ENCODE assay signal across 8 cellular contexts in genomic region chr6:57317060-57317943, GRCh38. TPM values are rescaled to one million over a fixed set of nuclear protein-coding genes. Genes with fewer than 3 reads are reported as not detected.
A peak's percentile ranks its signal among the peaks of the same experiment; 100 is the strongest.
DNase-seq lines count a peak whose midpoint lies in the region; ATAC-seq and TF ChIP-seq lines count a peak whose summit lies in the region.

A gene with protein sequence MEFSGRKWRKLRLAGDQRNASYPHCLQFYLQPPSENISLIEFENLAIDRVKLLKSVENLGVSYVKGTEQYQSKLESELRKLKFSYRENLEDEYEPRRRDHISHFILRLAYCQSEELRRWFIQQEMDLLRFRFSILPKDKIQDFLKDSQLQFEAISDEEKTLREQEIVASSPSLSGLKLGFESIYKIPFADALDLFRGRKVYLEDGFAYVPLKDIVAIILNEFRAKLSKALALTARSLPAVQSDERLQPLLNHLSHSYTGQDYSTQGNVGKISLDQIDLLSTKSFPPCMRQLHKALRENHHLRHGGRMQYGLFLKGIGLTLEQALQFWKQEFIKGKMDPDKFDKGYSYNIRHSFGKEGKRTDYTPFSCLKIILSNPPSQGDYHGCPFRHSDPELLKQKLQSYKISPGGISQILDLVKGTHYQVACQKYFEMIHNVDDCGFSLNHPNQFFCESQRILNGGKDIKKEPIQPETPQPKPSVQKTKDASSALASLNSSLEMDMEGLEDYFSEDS (plus strand): TSS chr6:57317630. CDS start chr6:57318446, 816 bp downstream.

- H3K4me1 Mint-ChIP-seq in glutamatergic neuron (ENCODE audit: low read depth, unreplicated experiment), result peaks cover 7% of the 10 kb centered on the region

- peak within 1 kb of the TSS; percentile 91 to 100 for H3K27ac Mint-ChIP-seq in activated naive CD4-positive, alpha-beta T cell treated with anti-CD3 and anti-CD28 coated beads, Interleukin-2, amount 50 U/mL, for 72 hours
- H3K27ac Mint-ChIP-seq in glutamatergic neuron (ENCODE audit: unreplicated experiment), result peak within 1 kb of the TSS; percentile 84

- POLR2A ChIA-PET in GM10248 (lab: Yijun Ruan, JAX), result no interaction called here

- H3K27me3 Mint-ChIP-seq in glutamatergic neuron (ENCODE audit: unreplicated experiment), result peaks cover 3% of the 10 kb centered on the region

- peaks cover 0 to 10% of the 10 kb centered on the region in 2 donors for H3K9me3 Mint-ChIP-seq in activated naive CD4-positive, alpha-beta T cell treated with anti-CD3 and anti-CD28 coated beads, Interleukin-2, amount 50 U/mL, for 72 hours
- peaks cover 1% of the 10 kb centered on the region for H3K9me3 Mint-ChIP-seq in glutamatergic neuron (ENCODE audit: unreplicated experiment)

- no peak for TF ChIP-seq CTCF in GM10248 (IDR thresholded peaks at IDR 0.05; ENCODE audit: control extremely low read depth, extremely low read depth, low read depth, missing control alignments)
- TF ChIP-seq CTCF in glutamatergic neuron (IDR thresholded peaks at IDR 0.05; ENCODE audit: partially characterized antibody, unreplicated experiment), result no peak
- no peak for TF ChIP-seq CTCF in omental fat pad (IDR thresholded peaks at IDR 0.05)

- CTCF ChIA-PET in GM10248 (lab: Yijun Ruan, JAX), result interaction anchor here (0.8 to 4.8 kb wide), 27 partner anchors 8 to 634 kb away, joined by 3 to 101 read pairs (median 4); partner anchors contain the start of genes BAG2, BEND6 and RAB23

- H3K4me3 Mint-ChIP-seq in glutamatergic neuron (ENCODE audit: unreplicated experiment), result peak within 1 kb of the TSS; percentile 100

- H3K36me3 Mint-ChIP-seq in activated naive CD4-positive, alpha-beta T cell treated with anti-CD3 and anti-CD28 coated beads, Interleukin-2, amount 50 U/mL, for 72 hours, result peaks cover 41 to 42% of the 10 kb centered on the region in 2 donors
- H3K36me3 Mint-ChIP-seq in glutamatergic neuron (ENCODE audit: unreplicated experiment), result no peaks in the 10 kb centered on the region

- DNase-seq in GM10248 (ENCODE audit: extremely low spot score), result peak; percentile 86
- DNase-seq in NCI-H1092 (lab: John Stamatoyannopoulos, UW), result peak; percentile 60
- DNase-seq in SKM-1 treated with dmso at 0.1 percent for 144 hours (lab: John Stamatoyannopoulos, UW; ENCODE audit: unreplicated experiment), result peak; percentile 84
- DNase-seq in activated naive CD4-positive, alpha-beta T cell treated with anti-CD3 and anti-CD28 coated beads, Interleukin-2, amount 50 U/mL, for 72 hours (ENCODE audit: low spot score in 2 of 2), result peak; percentile 81 to 88
- DNase-seq in glutamatergic neuron, result peak; percentile 85
- peak; percentile 54 for DNase-seq in omental fat pad (ENCODE audit: low spot score)

- ATAC-seq in HG02588 (IDR thresholded peaks at IDR 0.05; ENCODE audit: unreplicated experiment), result peak; percentile 88
- peak; percentile 90 to 96 for ATAC-seq in activated naive CD4-positive, alpha-beta T cell treated with anti-CD3 and anti-CD28 coated beads, Interleukin-2, amount 50 U/mL, for 72 hours
- ATAC-seq in omental fat pad (ENCODE audit: low FRiP score), result peak; percentile 81

- H3K27ac ChIP-seq in temporal lobe (ENCODE audit: low read depth, low read length), result peak within 1 kb of the TSS; percentile 36

RNA-seq across cellular contexts. Expression of the gene that starts here (rescaled TPM):
- 10 to 100 TPM; 45.5 to 67.6 TPM for total RNA-seq in activated naive CD4-positive, alpha-beta T cell treated with anti-CD3 and anti-CD28 coated beads, Interleukin-2, amount 50 U/mL, for 72 hours
- total RNA-seq in glutamatergic neuron (ENCODE audit: unreplicated experiment) (15.3 TPM), omental fat pad (10 to 100 TPM in 1 of 4 donors, 1 to 10 TPM in 3; 5.6 to 19.5 (median 6.9) TPM), temporal lobe (14.3 TPM)

Comparison
In these comparisons a context has a peak if more than half of its experiments do, and no peak if none do; other contexts are left out.
1. Peak in every context shown above with its lines: DNase-seq, ATAC-seq and H3K27ac ChIP-seq.